8 cellular contexts compared by ENCODE assay signal in genomic region chr2:233700028-233700635, GRCh38. TPM values are rescaled to one million over a fixed set of nuclear protein-coding genes. Genes with fewer than 3 reads are reported as not detected.
A peak's percentile ranks its signal among the peaks of the same experiment; 100 is the strongest.
DNase-seq lines count a peak whose midpoint lies in the region; ATAC-seq and TF ChIP-seq lines count a peak whose summit lies in the region.
"Had no signal": no experiment of that assay in that cellular context is flagged by ENCODE, and none has a peak within 500 bp of the region (broad histone marks: within the 10 kb centered on the region; RNA-seq: fewer than 3 reads in every experiment).

No MANE protein-coding gene starts in this region.

- H3K36me3 Mint-ChIP-seq in naive thymus-derived CD4-positive, alpha-beta T cell = peaks cover 0 to 5% (median 3%) of the 10 kb centered on the region in 5 donors

- H3K4me1 Mint-ChIP-seq in naive thymus-derived CD4-positive, alpha-beta T cell = no peaks in the 10 kb centered on the region

- peak; percentile 53 for ATAC-seq in naive thymus-derived CD4-positive, alpha-beta T cell
- ATAC-seq in HG02970 (IDR thresholded peaks at IDR 0.05; ENCODE audit: low FRiP score, unreplicated experiment) = no peak
- ATAC-seq: activated CD8-positive, alpha-beta T cell treated with anti-CD3 and anti-CD28 coated beads for 36 hours had no signal

- intact Hi-C loops in naive thymus-derived CD4-positive, alpha-beta T cell (cut with micrococcal nuclease) = no loop called here

- DNase-seq in H4 (ENCODE audit: low spot score) (peak; percentile 96), astrocyte of the spinal cord (ENCODE audit: low read depth, low spot score) (peak; percentile 57), NCI-H1048 (lab: John Stamatoyannopoulos, UW) (no peak)
- DNase-seq in naive thymus-derived CD4-positive, alpha-beta T cell = no peak
- DNase-seq in activated CD4-positive, CD25-positive, alpha-beta regulatory T cell (lab: John Stamatoyannopoulos, UW) = no peak
- DNase-seq: activated CD8-positive, alpha-beta T cell treated with anti-CD3 and anti-CD28 coated beads for 36 hours; NCI-H345 had no signal

- H3K4me3 Mint-ChIP-seq in naive thymus-derived CD4-positive, alpha-beta T cell = no peak overlapping the region
- H3K4me3 Mint-ChIP-seq: activated CD8-positive, alpha-beta T cell treated with anti-CD3 and anti-CD28 coated beads for 36 hours had no signal

- POLR2A ChIA-PET in naive thymus-derived CD4-positive, alpha-beta T cell (lab: Charles Lee) = no interaction called here

- CTCF ChIA-PET in naive thymus-derived CD4-positive, alpha-beta T cell (lab: Charles Lee) = no interaction called here

- peaks cover 0 to 10% (median 3%) of the 10 kb centered on the region in 11 donors for H3K9me3 Mint-ChIP-seq in naive thymus-derived CD4-positive, alpha-beta T cell
- H3K9me3 Mint-ChIP-seq: activated CD8-positive, alpha-beta T cell treated with anti-CD3 and anti-CD28 coated beads for 36 hours had no signal

- in situ Hi-C loops in astrocyte of the spinal cord (cut with HindIII; ENCODE audit: low sequenced_read_pairs) = no loop called here

- H3K36me3 ChIP-seq in naive thymus-derived CD4-positive, alpha-beta T cell (ENCODE audit: control insufficient read depth in 2 of 3, insufficient read depth in 3 of 3, low read length in 3 of 3) = no peaks in the 10 kb centered on the region

- H3K4me1 ChIP-seq in naive thymus-derived CD4-positive, alpha-beta T cell (ENCODE audit: control insufficient read depth in 2 of 2, insufficient read depth in 2 of 2, low read length in 2 of 2) = no peaks in the 10 kb centered on the region

- H3K27ac ChIP-seq in naive thymus-derived CD4-positive, alpha-beta T cell (ENCODE audit: low read depth, low read length) = no peak overlapping the region

- no peaks in the 10 kb centered on the region for H3K9me3 ChIP-seq in naive thymus-derived CD4-positive, alpha-beta T cell (ENCODE audit: control insufficient read depth in 2 of 3, low read length in 3 of 3)

- H3K4me3 ChIP-seq in astrocyte of the spinal cord (ENCODE audit: low read depth, low read length) = no peak overlapping the region
- H3K4me3 ChIP-seq in naive thymus-derived CD4-positive, alpha-beta T cell (ENCODE audit: low read length) = no peak overlapping the region

- no peaks in the 10 kb centered on the region for H3K27me3 ChIP-seq in naive thymus-derived CD4-positive, alpha-beta T cell (ENCODE audit: control insufficient read depth in 2 of 2, insufficient read depth in 2 of 2, low read length in 2 of 2)

- no peak for TF ChIP-seq CTCF in astrocyte of the spinal cord (IDR thresholded peaks at IDR 0.05; ENCODE audit: low read depth, low read length)

- H3K27me3 Mint-ChIP-seq in naive thymus-derived CD4-positive, alpha-beta T cell = peaks cover 12 to 33% (median 14%) of the 10 kb centered on the region in 5 donors

- no peak overlapping the region for H3K27ac Mint-ChIP-seq in naive thymus-derived CD4-positive, alpha-beta T cell
- H3K27ac Mint-ChIP-seq: activated CD8-positive, alpha-beta T cell treated with anti-CD3 and anti-CD28 coated beads for 36 hours had no signal

RNA-seq across cellular contexts. Expression of gene UGT1A6, which starts 7.4 kb away (rescaled TPM):
- total RNA-seq in H4 (2014; rRNA removed; shearing (Covaris generic)) = 2.6 and 3.1 TPM in 2 replicates
- total RNA-seq in naive thymus-derived CD4-positive, alpha-beta T cell = not detected
- polyA plus RNA-seq in naive thymus-derived CD4-positive, alpha-beta T cell = not detected
- total RNA-seq: activated CD8-positive, alpha-beta T cell treated with anti-CD3 and anti-CD28 coated beads for 36 hours had no signal

RNA-seq across cellular contexts. Expression of gene UGT1A5, which starts 12.6 kb away (rescaled TPM):
- not detected in 2 replicates for total RNA-seq in H4 (2014; rRNA removed; shearing (Covaris generic))
- not detected for total RNA-seq in naive thymus-derived CD4-positive, alpha-beta T cell
- not detected for polyA plus RNA-seq in naive thymus-derived CD4-positive, alpha-beta T cell
- total RNA-seq: activated CD8-positive, alpha-beta T cell treated with anti-CD3 and anti-CD28 coated beads for 36 hours had no signal

RNA-seq across cellular contexts. Expression of gene UGT1A4, which starts 18.4 kb away (rescaled TPM):
- total RNA-seq in H4 (2014; rRNA removed; shearing (Covaris generic)) = 0.04 TPM in 1 of 2 replicates, not detected in the other
- total RNA-seq in naive thymus-derived CD4-positive, alpha-beta T cell = not detected
- not detected for polyA plus RNA-seq in naive thymus-derived CD4-positive, alpha-beta T cell
- total RNA-seq: activated CD8-positive, alpha-beta T cell treated with anti-CD3 and anti-CD28 coated beads for 36 hours had no signal

RNA-seq across cellular contexts. Expression of gene UGT1A7, which starts 18.4 kb away (rescaled TPM):
- not detected in 2 replicates for total RNA-seq in H4 (2014; rRNA removed; shearing (Covaris generic))
- total RNA-seq in naive thymus-derived CD4-positive, alpha-beta T cell = not detected
- polyA plus RNA-seq in naive thymus-derived CD4-positive, alpha-beta T cell = not detected
- total RNA-seq: activated CD8-positive, alpha-beta T cell treated with anti-CD3 and anti-CD28 coated beads for 36 hours had no signal

RNA-seq across cellular contexts. Expression of gene UGT1A9, which starts 28.4 kb away (rescaled TPM):
- 0.10 TPM in 1 of 2 replicates, not detected in the other for total RNA-seq in H4 (2014; rRNA removed; shearing (Covaris generic))
- total RNA-seq in naive thymus-derived CD4-positive, alpha-beta T cell = not detected
- not detected for polyA plus RNA-seq in naive thymus-derived CD4-positive, alpha-beta T cell
- total RNA-seq: activated CD8-positive, alpha-beta T cell treated with anti-CD3 and anti-CD28 coated beads for 36 hours had no signal

Comparison
In these comparisons a context has a peak if more than half of its experiments do, and no peak if none do; other contexts are left out.
1. DNase-seq: peak in H4 (single experiment) and astrocyte of the spinal cord (single experiment); none in naive thymus-derived CD4-positive, alpha-beta T cell (0 of 9), activated CD4-positive, CD25-positive, alpha-beta regulatory T cell (0 of 4) and NCI-H1048 (single experiment).